ENCODE assay signal across 28 cellular contexts in genomic region chrX:41900321-41900720, GRCh38.
"Had no signal": no experiment of that assay in that cellular context is flagged by ENCODE, and none has a peak within 500 bp of the region (broad histone marks: within the 10 kb centered on the region; RNA-seq: fewer than 3 reads in every experiment).

No MANE protein-coding gene starts in this region.

- H3K27ac Mint-ChIP-seq: naive thymus-derived CD8-positive, alpha-beta T cell; nephron; stimulated activated naive B cell treated with anti-CD40 and anti-IgM and Interleukin-4, amounts not matched to agents 10 μg/mL and 1 μg/mL and 100 μg/mL, for 72 hours had no signal

- H3K9me3 ChIP-seq: pancreas, prostate gland, testis, thyroid gland, transverse colon, vagina had no signal

- H3K4me1 ChIP-seq: left lung, lower lobe of right lung, pancreas, prostate gland, sigmoid colon, stomach, testis, thyroid gland, transverse colon, upper lobe of left lung, vagina had no signal

- H3K4me2 ChIP-seq: hepatocyte had no signal

- H3K4me3 ChIP-seq: hepatocyte, left lung, lower lobe of right lung, pancreas, prostate gland, sigmoid colon, stomach, testis, thyroid gland, transverse colon, upper lobe of left lung, vagina had no signal

- FAIRE-seq: keratinocyte had no signal

- H3K36me3 ChIP-seq: left lung, lower lobe of right lung, pancreas, prostate gland, sigmoid colon, stomach, thyroid gland, transverse colon, upper lobe of left lung, vagina had no signal

- H3K4me3 Mint-ChIP-seq: naive thymus-derived CD8-positive, alpha-beta T cell; nephron; neural crest cell; stimulated activated naive B cell treated with anti-CD40 and anti-IgM and Interleukin-4, amounts not matched to agents 10 μg/mL and 1 μg/mL and 100 μg/mL, for 72 hours had no signal

- H3K4me1 Mint-ChIP-seq: nephron, neural crest cell had no signal

- H3K27me3 ChIP-seq: hepatocyte, left lung, pancreas, sigmoid colon, stomach, testis, thyroid gland, transverse colon, upper lobe of left lung, vagina had no signal

- H2AFZ ChIP-seq: hepatocyte had no signal

- DNase-seq: left colon; left lung; lower lobe of right lung; mammary epithelial cell; mesenchymal stem cell; naive thymus-derived CD8-positive, alpha-beta T cell; nucleus accumbens; pancreas; posterior cingulate gyrus; retina; right cardiac atrium; sigmoid colon; small intestine; stimulated activated CD4-positive, alpha-beta T cell treated with anti-CD3 and anti-CD28 coated beads, Interleukin-1b, Interleukin-23, amount 100 ng/mL, for 48 hours; stimulated activated CD4-positive, alpha-beta T cell treated with anti-CD3 and anti-CD28 coated beads, Interleukin-2, amount 100 ng/mL, for 48 hours; stimulated activated naive B cell treated with anti-CD40 and anti-IgM and Interleukin-4, amounts not matched to agents 10 μg/mL and 1 μg/mL and 100 μg/mL, for 72 hours; stimulated activated naive CD8-positive, alpha-beta T cell treated with anti-CD3 and anti-CD28 coated beads, Interleukin-15, Interleukin-2, amounts not matched to agents 100 U/mL and 50 U/mL, for 24 hours; stomach; testis; thyroid gland; transverse colon; upper lobe of left lung had no signal

- ATAC-seq: left colon; left lung; lower lobe of right lung; naive thymus-derived CD8-positive, alpha-beta T cell; pancreas; right cardiac atrium; stimulated activated naive B cell treated with anti-CD40 and anti-IgM and Interleukin-4, amounts not matched to agents 10 μg/mL and 1 μg/mL and 100 μg/mL, for 72 hours; stimulated activated naive CD8-positive, alpha-beta T cell treated with anti-CD3 and anti-CD28 coated beads, Interleukin-15, Interleukin-2, amounts not matched to agents 100 U/mL and 50 U/mL, for 24 hours had no signal

- H3K27me3 Mint-ChIP-seq: naive thymus-derived CD8-positive, alpha-beta T cell; stimulated activated naive B cell treated with anti-CD40 and anti-IgM and Interleukin-4, amounts not matched to agents 10 μg/mL and 1 μg/mL and 100 μg/mL, for 72 hours had no signal

- H3K27ac ChIP-seq: hepatocyte, left lung, lower lobe of right lung, pancreas, prostate gland, sigmoid colon, stomach, testis, thyroid gland, transverse colon, upper lobe of left lung, vagina had no signal
